In genomic region chr6:109713097-109713496, GRCh38 we compare ENCODE assay signal across 21 cellular contexts. TPM values are rescaled to one million over a fixed set of nuclear protein-coding genes. Genes with fewer than 3 reads are reported as not detected.
A peak's percentile ranks its signal among the peaks of the same experiment; 100 is the strongest.
DNase-seq lines count a peak whose midpoint lies in the region; FAIRE-seq and TF ChIP-seq lines count a peak whose summit lies in the region.
"Had no signal": no experiment of that assay in that cellular context is flagged by ENCODE, and none has a peak within 500 bp of the region (broad histone marks: within the 10 kb centered on the region; RNA-seq: fewer than 3 reads in every experiment).

No MANE protein-coding gene starts in this region.

- no peak overlapping the region for H3K4me2 ChIP-seq in mammary epithelial cell (ENCODE audit: insufficient read depth, low read depth, low read length)

- H3K9me3 ChIP-seq in mammary epithelial cell (replicated peaks; ENCODE audit: insufficient read depth, low read length), result no peaks in the 10 kb centered on the region
- peaks cover 0 to 12% (median 0%) of the 10 kb centered on the region in 8 donors for H3K9me3 ChIP-seq in spleen
- H3K9me3 ChIP-seq: right lobe of liver had no signal

- no peak overlapping the region for H3K9ac ChIP-seq in mammary epithelial cell (ENCODE audit: insufficient read depth, low read length)

- peaks cover 7% of the 10 kb centered on the region for H3K4me1 ChIP-seq in mammary epithelial cell (ENCODE audit: insufficient read depth, low read length)
- H3K4me1 ChIP-seq in spleen, result peaks cover 0 to 10% (median 0%) of the 10 kb centered on the region in 6 donors
- H3K4me1 ChIP-seq: Caco-2, right lobe of liver had no signal

- peak; percentile 77 for FAIRE-seq in H54 (lab: Jason Lieb, UNC)
- FAIRE-seq: A204.1, urothelium cell line had no signal

- H3K36me3 Mint-ChIP-seq in activated CD4-positive, alpha-beta memory T cell treated with anti-CD3 and anti-CD28 coated beads for 36 hours, result peaks cover 3% of the 10 kb centered on the region
- H3K36me3 Mint-ChIP-seq in activated CD4-positive, alpha-beta memory T cell treated with anti-CD3 and anti-CD28 coated beads, Interleukin-2, amount 10 ng/mL, durations not matched to agents 7 days and 5 days (ENCODE audit: low read depth), result no peaks in the 10 kb centered on the region

- 84% methylated on average over 8 of the region's 8 CpGs for WGBS in mammary epithelial cell (ENCODE audit: low coverage, missing lambda C conversion rate)
- WGBS in spleen, 5 donors, result 87 to 99% (median 89%) methylated on average over 7 to 8 of the region's 8 CpGs

- dilution Hi-C loops in mammary epithelial cell (cut with HindIII; ENCODE audit: low sequenced_read_pairs), result no loop called here

- peak; percentile 53 for DNase-seq in activated CD4-positive, alpha-beta memory T cell treated with anti-CD3 and anti-CD28 coated beads for 36 hours
- no peak for DNase-seq in activated CD4-positive, alpha-beta memory T cell treated with anti-CD3 and anti-CD28 coated beads, Interleukin-2, amount 10 ng/mL, durations not matched to agents 7 days and 5 days
- no peak for DNase-seq in H54 (ENCODE audit: insufficient read length, low spot score)
- DNase-seq in mammary epithelial cell, result peak; percentile 17
- DNase-seq in spleen, result peak; percentile 51
- DNase-seq in SIG-M5 treated with dmso at 0.1 percent for 504 hours (lab: John Stamatoyannopoulos, UW; ENCODE audit: unreplicated experiment), result no peak
- no peak for DNase-seq in activated CD4-positive, CD25-positive, alpha-beta regulatory T cell treated with anti-CD3 and anti-CD28 coated beads, Interleukin-2, amount 50 U/mL, for 72 hours
- DNase-seq in HUDEP-2 (lab: John Stamatoyannopoulos, UW; ENCODE audit: unreplicated experiment in 76 of 76), result no peak
- DNase-seq: Caco-2; cortex of kidney; DND-41; glutamatergic neuron; MM.1S; naive thymus-derived CD8-positive, alpha-beta T cell; NCI-H1436 treated with DMSO at 0.1 percent for 48 hours; NCI-H748 treated with DMSO at 0.1 percent for 48 hours; right lobe of liver; SIG-M5; T-helper 1 cell had no signal

- H3K9me3 Mint-ChIP-seq in activated CD4-positive, alpha-beta memory T cell treated with anti-CD3 and anti-CD28 coated beads for 36 hours, result no peaks in the 10 kb centered on the region
- peaks cover 4% of the 10 kb centered on the region for H3K9me3 Mint-ChIP-seq in activated CD4-positive, alpha-beta memory T cell treated with anti-CD3 and anti-CD28 coated beads, Interleukin-2, amount 10 ng/mL, durations not matched to agents 7 days and 5 days

- H3K4me3 ChIP-seq in mammary epithelial cell (replicated peaks in 1 of 3; ENCODE audit: insufficient read depth in 1 of 3, low read depth in 2 of 3, low read length in 3 of 3) (no peak overlapping the region), spleen (no peak overlapping the region)
- H3K4me3 ChIP-seq: right lobe of liver had no signal

- no peaks in the 10 kb centered on the region for H3K27me3 Mint-ChIP-seq in activated CD4-positive, alpha-beta memory T cell treated with anti-CD3 and anti-CD28 coated beads for 36 hours
- no peaks in the 10 kb centered on the region for H3K27me3 Mint-ChIP-seq in activated CD4-positive, alpha-beta memory T cell treated with anti-CD3 and anti-CD28 coated beads, Interleukin-2, amount 10 ng/mL, durations not matched to agents 7 days and 5 days
- H3K27me3 Mint-ChIP-seq: naive thymus-derived CD8-positive, alpha-beta T cell had no signal

- H3K27ac ChIP-seq in mammary epithelial cell (ENCODE audit: insufficient read depth, low read depth, low read length) (no peak overlapping the region), spleen (no peak overlapping the region)
- H3K27ac ChIP-seq: right lobe of liver had no signal

- BruUV-seq in mammary epithelial cell (replicated peaks; lab: Mats Ljungman, UMichigan), result no TSS peak

- intact Hi-C loops in activated CD4-positive, alpha-beta memory T cell treated with anti-CD3 and anti-CD28 coated beads for 36 hours (cut with micrococcal nuclease), result no loop called here
- intact Hi-C loops in mammary epithelial cell (cut with micrococcal nuclease), result no loop called here
- intact Hi-C loops in spleen (cut with DNase I; ENCODE audit: low total_unique reads), result no loop called here

- TF ChIP-seq CTCF in mammary epithelial cell (conservative IDR thresholded peaks at IDR 0.05 in 1 of 2, IDR thresholded peaks at IDR 0.05 in 1 of 2; ENCODE audit: extremely low read depth in 1 of 2, insufficient read depth in 1 of 2, low read depth in 1 of 2, low read length in 2 of 2) (no peak), spleen (IDR thresholded peaks at IDR 0.05 in 8 of 11, conservative IDR thresholded peaks at IDR 0.05 in 3 of 11) (no peak)

- H3K27me3 ChIP-seq in mammary epithelial cell (ENCODE audit: insufficient read depth, low read length), result no peaks in the 10 kb centered on the region
- H3K27me3 ChIP-seq in spleen (replicated peaks in 1 of 7), result no peaks in the 10 kb centered on the region
- H3K27me3 ChIP-seq: right lobe of liver had no signal

- H3K79me2 ChIP-seq in mammary epithelial cell (ENCODE audit: insufficient read depth, low read length), result peaks cover 3% of the 10 kb centered on the region

- TF ChIP-seq POLR2A in H54 (IDR thresholded peaks at IDR 0.05; ENCODE audit: low read depth, low read length), result no peak
- TF ChIP-seq POLR2A in spleen (IDR thresholded peaks at IDR 0.05), result no peak

- H2AFZ ChIP-seq in mammary epithelial cell (ENCODE audit: low read depth, low read length), result no peak overlapping the region

- POLR2A ChIA-PET in activated CD4-positive, alpha-beta memory T cell treated with anti-CD3 and anti-CD28 coated beads for 36 hours (lab: Charles Lee), result no interaction called here
- POLR2A ChIA-PET in activated CD4-positive, alpha-beta memory T cell treated with anti-CD3 and anti-CD28 coated beads, Interleukin-2, amount 10 ng/mL, durations not matched to agents 7 days and 5 days (lab: Charles Lee), result no interaction called here

- in situ Hi-C loops in mammary epithelial cell (cut with MboI; ENCODE audit: low sequenced_read_pairs in 2 of 2), result loop anchor here in 1 of 2 donors (10.0 to 25.0 kb wide), 2 partner anchors 322 to 674 kb away; no protein-coding TSS in a partner anchor

- CTCF ChIA-PET in activated CD4-positive, alpha-beta memory T cell treated with anti-CD3 and anti-CD28 coated beads for 36 hours (lab: Charles Lee), result interaction anchor here (3.0 kb wide), 1 partner anchor 8 kb away, joined by 8 read pairs; no protein-coding TSS in a partner anchor
- CTCF ChIA-PET in activated CD4-positive, alpha-beta memory T cell treated with anti-CD3 and anti-CD28 coated beads, Interleukin-2, amount 10 ng/mL, durations not matched to agents 7 days and 5 days (lab: Charles Lee), result interaction anchor here (1.5 kb wide), 1 partner anchor 679 kb away, joined by 3 read pairs; no protein-coding TSS in a partner anchor
- CTCF ChIA-PET in mammary epithelial cell (lab: Charles Lee; ENCODE audit: low non-redundant PET), result no interaction called here

- H3K4me1 Mint-ChIP-seq in activated CD4-positive, alpha-beta memory T cell treated with anti-CD3 and anti-CD28 coated beads for 36 hours (ENCODE audit: low read depth), result peaks cover 2% of the 10 kb centered on the region
- H3K4me1 Mint-ChIP-seq in activated CD4-positive, alpha-beta memory T cell treated with anti-CD3 and anti-CD28 coated beads, Interleukin-2, amount 10 ng/mL, durations not matched to agents 7 days and 5 days, result no peaks in the 10 kb centered on the region

- no peaks in the 10 kb centered on the region for H4K20me1 ChIP-seq in mammary epithelial cell (ENCODE audit: insufficient read depth, low read length)

- H3K4me3 Mint-ChIP-seq in activated CD4-positive, alpha-beta memory T cell treated with anti-CD3 and anti-CD28 coated beads for 36 hours, result no peak overlapping the region
- H3K4me3 Mint-ChIP-seq in activated CD4-positive, alpha-beta memory T cell treated with anti-CD3 and anti-CD28 coated beads, Interleukin-2, amount 10 ng/mL, durations not matched to agents 7 days and 5 days, result no peak overlapping the region
- H3K4me3 Mint-ChIP-seq: naive thymus-derived CD8-positive, alpha-beta T cell had no signal

- H3K27ac Mint-ChIP-seq in activated CD4-positive, alpha-beta memory T cell treated with anti-CD3 and anti-CD28 coated beads for 36 hours, result no peak overlapping the region
- H3K27ac Mint-ChIP-seq in activated CD4-positive, alpha-beta memory T cell treated with anti-CD3 and anti-CD28 coated beads, Interleukin-2, amount 10 ng/mL, durations not matched to agents 7 days and 5 days, result no peak overlapping the region

- no peaks in the 10 kb centered on the region for H3K36me3 ChIP-seq in mammary epithelial cell (ENCODE audit: insufficient read depth, low read length)
- H3K36me3 ChIP-seq in spleen, result peaks cover 0 to 38% (median 13%) of the 10 kb centered on the region in 6 donors
- H3K36me3 ChIP-seq: right lobe of liver had no signal

RNA-seq across cellular contexts. Expression of gene FIG4, which starts 22.0 kb away (rescaled TPM):
- total RNA-seq in activated CD4-positive, alpha-beta memory T cell treated with anti-CD3 and anti-CD28 coated beads for 36 hours, result 10 to 100 TPM; 17.3 to 18.2 TPM
- 10 to 100 TPM; 13.5 to 14.4 TPM for total RNA-seq in activated CD4-positive, alpha-beta memory T cell treated with anti-CD3 and anti-CD28 coated beads, Interleukin-2, amount 10 ng/mL, durations not matched to agents 7 days and 5 days
- total RNA-seq in mammary epithelial cell, result 10 to 100 TPM; 12.2 to 17.2 TPM
- 6.5 TPM for polyA plus RNA-seq in mammary epithelial cell
- polyA minus RNA-seq in mammary epithelial cell, result 12.4 TPM
- total RNA-seq in spleen, result 10 to 100 TPM; 24.4 to 35.1 (median 28.1) TPM
- 10 to 100 TPM; 10.2 to 12.1 (median 11.3) TPM for polyA plus RNA-seq in spleen

RNA-seq across cellular contexts. Expression of gene AK9, which starts 22.1 kb away (rescaled TPM):
- total RNA-seq in activated CD4-positive, alpha-beta memory T cell treated with anti-CD3 and anti-CD28 coated beads for 36 hours, result 1 to 10 TPM; 2.2 to 2.8 TPM
- total RNA-seq in activated CD4-positive, alpha-beta memory T cell treated with anti-CD3 and anti-CD28 coated beads, Interleukin-2, amount 10 ng/mL, durations not matched to agents 7 days and 5 days, result 1 to 10 TPM; 4.9 to 5.5 TPM
- total RNA-seq in mammary epithelial cell, result 1 to 10 TPM; 2.2 to 2.4 TPM
- 0.66 TPM for polyA plus RNA-seq in mammary epithelial cell
- polyA minus RNA-seq in mammary epithelial cell, result not detected
- 10 to 100 TPM in 6 of 7 donors, 1 to 10 TPM in 1; 9.0 to 24.9 (median 13.9) TPM for total RNA-seq in spleen
- 1 to 10 TPM; 3.8 to 4.1 (median 3.9) TPM for polyA plus RNA-seq in spleen

Comparison
In these comparisons a context has a peak if more than half of its experiments do, and no peak if none do; other contexts are left out.
1. DNase-seq: peak in activated CD4-positive, alpha-beta memory T cell treated with anti-CD3 and anti-CD28 coated beads for 36 hours (single experiment), mammary epithelial cell (single experiment) and spleen (single experiment); none in activated CD4-positive, alpha-beta memory T cell treated with anti-CD3 and anti-CD28 coated beads, Interleukin-2, amount 10 ng/mL, durations not matched to agents 7 days and 5 days (single experiment), H54 (single experiment), SIG-M5 treated with dmso at 0.1 percent for 504 hours (single experiment), activated CD4-positive, CD25-positive, alpha-beta regulatory T cell treated with anti-CD3 and anti-CD28 coated beads, Interleukin-2, amount 50 U/mL, for 72 hours (single experiment) and HUDEP-2 (0 of 76).